12 cellular contexts compared by ENCODE assay signal in genomic region chr5:132221781-132222648, GRCh38. TPM values are rescaled to one million over a fixed set of nuclear protein-coding genes. Genes with fewer than 3 reads are reported as not detected.
DNase-seq lines count a peak whose midpoint lies in the region; ATAC-seq and TF ChIP-seq lines count a peak whose summit lies in the region.
"Had no signal": no experiment of that assay in that cellular context is flagged by ENCODE, and none has a peak within 500 bp of the region (broad histone marks: within the 10 kb centered on the region; RNA-seq: fewer than 3 reads in every experiment).

No MANE protein-coding gene starts in this region.

- CTCF ChIA-PET in activated CD4-positive, alpha-beta T cell treated with anti-CD3 and anti-CD28 coated beads for 36 hours (lab: Charles Lee), result interaction anchor here (0.9 kb wide), 1 partner anchor 16 kb away, joined by 3 read pairs; no protein-coding TSS in a partner anchor
- CTCF ChIA-PET in activated CD8-positive, alpha-beta T cell treated with anti-CD3 and anti-CD28 coated beads, Interleukin-2, amount 10 ng/mL, durations not matched to agents 7 days and 5 days (lab: Charles Lee), result interaction anchor here (1.1 kb wide), 1 partner anchor 16 kb away, joined by 3 read pairs; no protein-coding TSS in a partner anchor

- peaks cover 14% of the 10 kb centered on the region for H3K4me1 Mint-ChIP-seq in activated CD4-positive, alpha-beta T cell treated with anti-CD3 and anti-CD28 coated beads for 36 hours
- H3K4me1 Mint-ChIP-seq in activated CD8-positive, alpha-beta T cell treated with anti-CD3 and anti-CD28 coated beads, Interleukin-2, amount 10 ng/mL, durations not matched to agents 7 days and 5 days (ENCODE audit: low read depth), result peaks cover 8% of the 10 kb centered on the region

- DNase-seq in astrocyte of the cerebellum (ENCODE audit: low read depth) (peak; percentile 82), left ventricle myocardium inferior (peak; percentile 71), occipital lobe (lab: John Stamatoyannopoulos, UW) (no peak)
- no peak for DNase-seq in activated CD4-positive, alpha-beta T cell treated with anti-CD3 and anti-CD28 coated beads for 36 hours
- no peak for DNase-seq in activated CD8-positive, alpha-beta T cell treated with anti-CD3 and anti-CD28 coated beads, Interleukin-2, amount 10 ng/mL, durations not matched to agents 7 days and 5 days
- DNase-seq: stimulated activated naive CD4-positive, alpha-beta T cell had no signal

- no peak overlapping the region for H3K27ac Mint-ChIP-seq in activated CD4-positive, alpha-beta T cell treated with anti-CD3 and anti-CD28 coated beads for 36 hours
- no peak overlapping the region for H3K27ac Mint-ChIP-seq in activated CD8-positive, alpha-beta T cell treated with anti-CD3 and anti-CD28 coated beads, Interleukin-2, amount 10 ng/mL, durations not matched to agents 7 days and 5 days
- H3K27ac Mint-ChIP-seq: activated naive CD8-positive, alpha-beta T cell had no signal

- no peaks in the 10 kb centered on the region for H3K9me3 Mint-ChIP-seq in activated CD4-positive, alpha-beta T cell treated with anti-CD3 and anti-CD28 coated beads for 36 hours (ENCODE audit: low read depth)
- no peaks in the 10 kb centered on the region for H3K9me3 Mint-ChIP-seq in activated CD8-positive, alpha-beta T cell treated with anti-CD3 and anti-CD28 coated beads, Interleukin-2, amount 10 ng/mL, durations not matched to agents 7 days and 5 days (ENCODE audit: insufficient read depth)

- TF ChIP-seq CTCF in astrocyte of the cerebellum (IDR thresholded peaks at IDR 0.05; ENCODE audit: low read depth, low read length, missing control alignments) (peak; percentile 18), left ventricle myocardium inferior (IDR thresholded peaks at IDR 0.05; ENCODE audit: borderline replicate concordance) (peak; percentile 24)

- no peak overlapping the region for H3K4me3 Mint-ChIP-seq in activated CD4-positive, alpha-beta T cell treated with anti-CD3 and anti-CD28 coated beads for 36 hours
- H3K4me3 Mint-ChIP-seq in activated CD8-positive, alpha-beta T cell treated with anti-CD3 and anti-CD28 coated beads, Interleukin-2, amount 10 ng/mL, durations not matched to agents 7 days and 5 days, result no peak overlapping the region
- H3K4me3 Mint-ChIP-seq: activated naive CD8-positive, alpha-beta T cell had no signal

- POLR2A ChIA-PET in activated CD4-positive, alpha-beta T cell treated with anti-CD3 and anti-CD28 coated beads for 36 hours (lab: Charles Lee), result no interaction called here
- POLR2A ChIA-PET in activated CD8-positive, alpha-beta T cell treated with anti-CD3 and anti-CD28 coated beads, Interleukin-2, amount 10 ng/mL, durations not matched to agents 7 days and 5 days (lab: Charles Lee), result no interaction called here

- no peaks in the 10 kb centered on the region for H3K27me3 ChIP-seq in left ventricle myocardium inferior (ENCODE audit: low read depth)
- H3K27me3 ChIP-seq in stomach smooth muscle (ENCODE audit: control insufficient read depth in 1 of 2, insufficient read depth in 2 of 2, low read length in 2 of 2), result no peaks in the 10 kb centered on the region

- H3K9me3 ChIP-seq in left ventricle myocardium inferior (replicated peaks) (no peaks in the 10 kb centered on the region), stomach smooth muscle (ENCODE audit: control insufficient read depth in 2 of 2, low read length in 2 of 2) (no peaks in the 10 kb centered on the region)

- H3K36me3 ChIP-seq in left ventricle myocardium inferior, result peaks cover 13% of the 10 kb centered on the region
- peaks cover 5% of the 10 kb centered on the region in 2 donors for H3K36me3 ChIP-seq in stomach smooth muscle (ENCODE audit: control insufficient read depth in 2 of 2, insufficient read depth in 2 of 2, low read length in 2 of 2)

- peak overlapping the region; percentile 97 for H3K27ac ChIP-seq in left ventricle myocardium inferior (replicated peaks)
- peak overlapping the region; percentile 94 for H3K27ac ChIP-seq in stomach smooth muscle (ENCODE audit: low read length)
- H3K27ac ChIP-seq: HL-60 had no signal

- no peak overlapping the region for H3K4me3 ChIP-seq in astrocyte of the cerebellum (ENCODE audit: low read depth, low read length)
- H3K4me3 ChIP-seq in left ventricle myocardium inferior, result peak overlapping the region; percentile 3
- H3K4me3 ChIP-seq in stomach smooth muscle (ENCODE audit: low read length in 2 of 2), result peak overlapping the region; percentile 22 to 52
- H3K4me3 ChIP-seq: GM12878 had no signal

- H3K4me1 ChIP-seq in left ventricle myocardium inferior (peaks cover 100% of the 10 kb centered on the region), stomach smooth muscle (ENCODE audit: control insufficient read depth, insufficient read depth, low read length) (peaks cover 71% of the 10 kb centered on the region)

- no peaks in the 10 kb centered on the region for H3K36me3 Mint-ChIP-seq in activated CD4-positive, alpha-beta T cell treated with anti-CD3 and anti-CD28 coated beads for 36 hours (ENCODE audit: low read depth)
- H3K36me3 Mint-ChIP-seq in activated CD8-positive, alpha-beta T cell treated with anti-CD3 and anti-CD28 coated beads, Interleukin-2, amount 10 ng/mL, durations not matched to agents 7 days and 5 days (ENCODE audit: low read depth), result peaks cover 2% of the 10 kb centered on the region
- H3K36me3 Mint-ChIP-seq: activated naive CD8-positive, alpha-beta T cell had no signal

- H3K9ac ChIP-seq in stomach smooth muscle (ENCODE audit: low read length in 2 of 2), result peak overlapping the region; percentile 55 to 64

- ATAC-seq in GM21515 (IDR thresholded peaks at IDR 0.05; ENCODE audit: unreplicated experiment) (peak; percentile 14), GM18858 (IDR thresholded peaks at IDR 0.05; ENCODE audit: unreplicated experiment) (no peak)
- no peak for ATAC-seq in activated CD4-positive, alpha-beta T cell treated with anti-CD3 and anti-CD28 coated beads for 36 hours
- ATAC-seq in activated CD8-positive, alpha-beta T cell treated with anti-CD3 and anti-CD28 coated beads, Interleukin-2, amount 10 ng/mL, durations not matched to agents 7 days and 5 days, result no peak

- intact Hi-C loops in left ventricle myocardium inferior (cut with micrococcal nuclease), result no loop called here
- intact Hi-C loops in activated CD4-positive, alpha-beta T cell treated with anti-CD3 and anti-CD28 coated beads for 36 hours (cut with DNase I, micrococcal nuclease), result no loop called here

- H3K27me3 Mint-ChIP-seq in activated CD4-positive, alpha-beta T cell treated with anti-CD3 and anti-CD28 coated beads for 36 hours, result peaks cover 10% of the 10 kb centered on the region
- peaks cover 6% of the 10 kb centered on the region for H3K27me3 Mint-ChIP-seq in activated CD8-positive, alpha-beta T cell treated with anti-CD3 and anti-CD28 coated beads, Interleukin-2, amount 10 ng/mL, durations not matched to agents 7 days and 5 days (ENCODE audit: low read depth)

- in situ Hi-C loops in astrocyte of the cerebellum (cut with HindIII; ENCODE audit: low sequenced_read_pairs), result no loop called here

RNA-seq across cellular contexts. Expression of gene P4HA2, which starts 5.6 kb away (rescaled TPM):
- total RNA-seq in left ventricle myocardium inferior, result 80.5 TPM
- total RNA-seq in occipital lobe, result 15.3 TPM
- 1 to 10 TPM; 6.1 to 8.9 TPM for total RNA-seq in activated CD4-positive, alpha-beta T cell treated with anti-CD3 and anti-CD28 coated beads for 36 hours
- total RNA-seq in activated CD8-positive, alpha-beta T cell treated with anti-CD3 and anti-CD28 coated beads, Interleukin-2, amount 10 ng/mL, durations not matched to agents 7 days and 5 days, result 10 to 100 TPM; 11.4 to 13.5 TPM

RNA-seq across cellular contexts. Expression of gene PDLIM4, which starts 35.5 kb away (rescaled TPM):
- 4.8 TPM for total RNA-seq in left ventricle myocardium inferior
- total RNA-seq in occipital lobe, result 3.1 TPM
- under 1 TPM; 0.21 to 0.23 TPM for total RNA-seq in activated CD4-positive, alpha-beta T cell treated with anti-CD3 and anti-CD28 coated beads for 36 hours
- not detected for total RNA-seq in activated CD8-positive, alpha-beta T cell treated with anti-CD3 and anti-CD28 coated beads, Interleukin-2, amount 10 ng/mL, durations not matched to agents 7 days and 5 days

Comparison
In these comparisons a context has a peak if more than half of its experiments do, and no peak if none do; other contexts are left out.
1. DNase-seq: peak in astrocyte of the cerebellum (single experiment) and left ventricle myocardium inferior (single experiment); none in occipital lobe (single experiment), activated CD4-positive, alpha-beta T cell treated with anti-CD3 and anti-CD28 coated beads for 36 hours (single experiment) and activated CD8-positive, alpha-beta T cell treated with anti-CD3 and anti-CD28 coated beads, Interleukin-2, amount 10 ng/mL, durations not matched to agents 7 days and 5 days (single experiment).